In the genomic region with DNA sequence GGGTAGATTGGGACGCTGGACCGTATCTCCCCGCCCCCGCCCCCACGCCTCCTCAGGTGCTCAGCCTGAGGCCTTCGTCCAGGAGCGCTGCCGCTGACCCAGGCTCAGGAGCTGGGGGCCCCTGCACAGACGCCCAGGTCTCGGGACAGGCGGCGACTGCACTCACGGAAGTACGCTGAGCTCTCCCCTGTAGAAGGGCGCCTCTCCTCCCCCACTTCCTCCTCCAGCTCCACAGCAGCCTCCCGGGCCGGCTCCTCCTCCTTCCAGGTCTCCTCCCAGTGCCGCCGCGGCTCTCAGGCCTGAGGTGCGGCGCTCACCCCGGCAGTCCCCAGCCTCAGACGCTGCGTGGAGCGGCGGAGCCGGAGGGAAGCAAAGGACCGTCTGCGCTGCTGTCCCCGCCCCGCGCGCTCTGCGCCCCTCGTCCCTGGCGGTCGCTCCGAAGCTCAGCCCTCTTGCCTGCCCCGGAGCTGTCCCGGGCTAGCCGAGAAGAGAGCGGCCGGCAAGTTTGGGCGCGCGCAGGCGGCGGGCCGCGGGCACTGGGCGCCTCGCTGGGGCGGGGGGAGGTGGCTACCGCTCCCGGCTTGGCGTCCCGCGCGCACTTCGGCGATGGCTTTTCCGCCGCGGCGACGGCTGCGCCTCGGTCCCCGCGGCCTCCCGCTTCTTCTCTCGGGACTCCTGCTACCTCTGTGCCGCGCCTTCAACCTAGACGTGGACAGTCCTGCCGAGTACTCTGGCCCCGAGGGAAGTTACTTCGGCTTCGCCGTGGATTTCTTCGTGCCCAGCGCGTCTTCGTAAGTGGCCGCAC, we compare ENCODE assay signal across 1 cellular context.
TF ChIP-seq lines count a peak whose summit lies in the region.

A gene (plus strand): TSS at position 324 of the 805 bp plus-strand sequence. CDS start 283 bp downstream, at position 607.

TF ChIP-seq in HepG2, 621 proteins besides CTCF, POLR2A, EP300 and RAD21 (continued from another document and continues in another):
- TF ChIP-seq, protein P1, sequence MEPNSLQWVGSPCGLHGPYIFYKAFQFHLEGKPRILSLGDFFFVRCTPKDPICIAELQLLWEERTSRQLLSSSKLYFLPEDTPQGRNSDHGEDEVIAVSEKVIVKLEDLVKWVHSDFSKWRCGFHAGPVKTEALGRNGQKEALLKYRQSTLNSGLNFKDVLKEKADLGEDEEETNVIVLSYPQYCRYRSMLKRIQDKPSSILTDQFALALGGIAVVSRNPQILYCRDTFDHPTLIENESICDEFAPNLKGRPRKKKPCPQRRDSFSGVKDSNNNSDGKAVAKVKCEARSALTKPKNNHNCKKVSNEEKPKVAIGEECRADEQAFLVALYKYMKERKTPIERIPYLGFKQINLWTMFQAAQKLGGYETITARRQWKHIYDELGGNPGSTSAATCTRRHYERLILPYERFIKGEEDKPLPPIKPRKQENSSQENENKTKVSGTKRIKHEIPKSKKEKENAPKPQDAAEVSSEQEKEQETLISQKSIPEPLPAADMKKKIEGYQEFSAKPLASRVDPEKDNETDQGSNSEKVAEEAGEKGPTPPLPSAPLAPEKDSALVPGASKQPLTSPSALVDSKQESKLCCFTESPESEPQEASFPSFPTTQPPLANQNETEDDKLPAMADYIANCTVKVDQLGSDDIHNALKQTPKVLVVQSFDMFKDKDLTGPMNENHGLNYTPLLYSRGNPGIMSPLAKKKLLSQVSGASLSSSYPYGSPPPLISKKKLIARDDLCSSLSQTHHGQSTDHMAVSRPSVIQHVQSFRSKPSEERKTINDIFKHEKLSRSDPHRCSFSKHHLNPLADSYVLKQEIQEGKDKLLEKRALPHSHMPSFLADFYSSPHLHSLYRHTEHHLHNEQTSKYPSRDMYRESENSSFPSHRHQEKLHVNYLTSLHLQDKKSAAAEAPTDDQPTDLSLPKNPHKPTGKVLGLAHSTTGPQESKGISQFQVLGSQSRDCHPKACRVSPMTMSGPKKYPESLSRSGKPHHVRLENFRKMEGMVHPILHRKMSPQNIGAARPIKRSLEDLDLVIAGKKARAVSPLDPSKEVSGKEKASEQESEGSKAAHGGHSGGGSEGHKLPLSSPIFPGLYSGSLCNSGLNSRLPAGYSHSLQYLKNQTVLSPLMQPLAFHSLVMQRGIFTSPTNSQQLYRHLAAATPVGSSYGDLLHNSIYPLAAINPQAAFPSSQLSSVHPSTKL (CRISPR knock-in tag; IDR thresholded peaks at IDR 0.05): peak; percentile 69
- TF ChIP-seq RARA (CRISPR knock-in tag; IDR thresholded peaks at IDR 0.05): peak; percentile 48
- no peak for TF ChIP-seq ZFP62 (CRISPR knock-in tag; IDR thresholded peaks at IDR 0.05)
- TF ChIP-seq FOSL1 (CRISPR knock-in tag; IDR thresholded peaks at IDR 0.05; ENCODE audit: borderline replicate concordance): no peak
- TF ChIP-seq, protein P2, sequence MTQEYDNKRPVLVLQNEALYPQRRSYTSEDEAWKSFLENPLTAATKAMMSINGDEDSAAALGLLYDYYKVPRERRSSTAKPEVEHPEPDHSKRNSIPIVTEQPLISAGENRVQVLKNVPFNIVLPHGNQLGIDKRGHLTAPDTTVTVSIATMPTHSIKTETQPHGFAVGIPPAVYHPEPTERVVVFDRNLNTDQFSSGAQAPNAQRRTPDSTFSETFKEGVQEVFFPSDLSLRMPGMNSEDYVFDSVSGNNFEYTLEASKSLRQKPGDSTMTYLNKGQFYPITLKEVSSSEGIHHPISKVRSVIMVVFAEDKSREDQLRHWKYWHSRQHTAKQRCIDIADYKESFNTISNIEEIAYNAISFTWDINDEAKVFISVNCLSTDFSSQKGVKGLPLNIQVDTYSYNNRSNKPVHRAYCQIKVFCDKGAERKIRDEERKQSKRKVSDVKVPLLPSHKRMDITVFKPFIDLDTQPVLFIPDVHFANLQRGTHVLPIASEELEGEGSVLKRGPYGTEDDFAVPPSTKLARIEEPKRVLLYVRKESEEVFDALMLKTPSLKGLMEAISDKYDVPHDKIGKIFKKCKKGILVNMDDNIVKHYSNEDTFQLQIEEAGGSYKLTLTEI (CRISPR knock-in tag; conservative IDR thresholded peaks at IDR 0.05): no peak
- TF ChIP-seq, protein P3, sequence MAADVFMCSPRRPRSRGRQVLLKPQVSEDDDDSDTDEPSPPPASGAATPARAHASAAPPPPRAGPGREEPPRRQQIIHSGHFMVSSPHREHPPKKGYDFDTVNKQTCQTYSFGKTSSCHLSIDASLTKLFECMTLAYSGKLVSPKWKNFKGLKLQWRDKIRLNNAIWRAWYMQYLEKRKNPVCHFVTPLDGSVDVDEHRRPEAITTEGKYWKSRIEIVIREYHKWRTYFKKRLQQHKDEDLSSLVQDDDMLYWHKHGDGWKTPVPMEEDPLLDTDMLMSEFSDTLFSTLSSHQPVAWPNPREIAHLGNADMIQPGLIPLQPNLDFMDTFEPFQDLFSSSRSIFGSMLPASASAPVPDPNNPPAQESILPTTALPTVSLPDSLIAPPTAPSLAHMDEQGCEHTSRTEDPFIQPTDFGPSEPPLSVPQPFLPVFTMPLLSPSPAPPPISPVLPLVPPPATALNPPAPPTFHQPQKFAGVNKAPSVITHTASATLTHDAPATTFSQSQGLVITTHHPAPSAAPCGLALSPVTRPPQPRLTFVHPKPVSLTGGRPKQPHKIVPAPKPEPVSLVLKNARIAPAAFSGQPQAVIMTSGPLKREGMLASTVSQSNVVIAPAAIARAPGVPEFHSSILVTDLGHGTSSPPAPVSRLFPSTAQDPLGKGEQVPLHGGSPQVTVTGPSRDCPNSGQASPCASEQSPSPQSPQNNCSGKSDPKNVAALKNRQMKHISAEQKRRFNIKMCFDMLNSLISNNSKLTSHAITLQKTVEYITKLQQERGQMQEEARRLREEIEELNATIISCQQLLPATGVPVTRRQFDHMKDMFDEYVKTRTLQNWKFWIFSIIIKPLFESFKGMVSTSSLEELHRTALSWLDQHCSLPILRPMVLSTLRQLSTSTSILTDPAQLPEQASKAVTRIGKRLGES (CRISPR knock-in tag; IDR thresholded peaks at IDR 0.05; ENCODE audit: borderline replicate concordance): 0 out of 2 replicates have a peak, but pooled peaks have one; percentile 16
- TF ChIP-seq MAF1 (CRISPR knock-in tag; IDR thresholded peaks at IDR 0.05; ENCODE audit: borderline replicate concordance): no peak; the same call in none of the 2 replicates
- TF ChIP-seq NFYC (CRISPR knock-in tag; IDR thresholded peaks at IDR 0.05): no peak; the same call in 1 of the 2 replicates
- TF ChIP-seq ATAD3A (CRISPR knock-in tag; IDR thresholded peaks at IDR 0.05): 0 out of 2 replicates have a peak, but pooled peaks have one; percentile 62
- peak; percentile 85 for TF ChIP-seq ZNF160 (CRISPR knock-in tag; IDR thresholded peaks at IDR 0.05)
- TF ChIP-seq TP53 (CRISPR knock-in tag; conservative IDR thresholded peaks at IDR 0.05): no peak
- TF ChIP-seq, protein P4, sequence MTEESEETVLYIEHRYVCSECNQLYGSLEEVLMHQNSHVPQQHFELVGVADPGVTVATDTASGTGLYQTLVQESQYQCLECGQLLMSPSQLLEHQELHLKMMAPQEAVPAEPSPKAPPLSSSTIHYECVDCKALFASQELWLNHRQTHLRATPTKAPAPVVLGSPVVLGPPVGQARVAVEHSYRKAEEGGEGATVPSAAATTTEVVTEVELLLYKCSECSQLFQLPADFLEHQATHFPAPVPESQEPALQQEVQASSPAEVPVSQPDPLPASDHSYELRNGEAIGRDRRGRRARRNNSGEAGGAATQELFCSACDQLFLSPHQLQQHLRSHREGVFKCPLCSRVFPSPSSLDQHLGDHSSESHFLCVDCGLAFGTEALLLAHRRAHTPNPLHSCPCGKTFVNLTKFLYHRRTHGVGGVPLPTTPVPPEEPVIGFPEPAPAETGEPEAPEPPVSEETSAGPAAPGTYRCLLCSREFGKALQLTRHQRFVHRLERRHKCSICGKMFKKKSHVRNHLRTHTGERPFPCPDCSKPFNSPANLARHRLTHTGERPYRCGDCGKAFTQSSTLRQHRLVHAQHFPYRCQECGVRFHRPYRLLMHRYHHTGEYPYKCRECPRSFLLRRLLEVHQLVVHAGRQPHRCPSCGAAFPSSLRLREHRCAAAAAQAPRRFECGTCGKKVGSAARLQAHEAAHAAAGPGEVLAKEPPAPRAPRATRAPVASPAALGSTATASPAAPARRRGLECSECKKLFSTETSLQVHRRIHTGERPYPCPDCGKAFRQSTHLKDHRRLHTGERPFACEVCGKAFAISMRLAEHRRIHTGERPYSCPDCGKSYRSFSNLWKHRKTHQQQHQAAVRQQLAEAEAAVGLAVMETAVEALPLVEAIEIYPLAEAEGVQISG (CRISPR knock-in tag; IDR thresholded peaks at IDR 0.05): peak; percentile 84
- TF ChIP-seq FOXO1 (CRISPR knock-in tag; IDR thresholded peaks at IDR 0.05): peak; percentile 53
- TF ChIP-seq TEAD3 (CRISPR knock-in tag; optimal IDR thresholded peaks at IDR 0.05; ENCODE audit: borderline replicate concordance): peak; percentile 21
- TF ChIP-seq ZFAT (CRISPR knock-in tag; conservative IDR thresholded peaks at IDR 0.05): no peak
- no peak for TF ChIP-seq ARNT (IDR thresholded peaks at IDR 0.05)
- 0 out of 2 replicates have a peak, but pooled peaks have one; percentile 64 for TF ChIP-seq AHR (CRISPR knock-in tag; IDR thresholded peaks at IDR 0.05)
- TF ChIP-seq ZNF34 (CRISPR knock-in tag; IDR thresholded peaks at IDR 0.05; ENCODE audit: borderline replicate concordance): peak; percentile 93; the same call in 1 of the 2 replicates
- TF ChIP-seq ZNF879 (CRISPR knock-in tag; IDR thresholded peaks at IDR 0.05): peak; percentile 57; the same call in 1 of the 2 replicates
- TF ChIP-seq ZNF468 (CRISPR knock-in tag; IDR thresholded peaks at IDR 0.05): no peak
- TF ChIP-seq HDAC6 (IDR thresholded peaks at IDR 0.05; ENCODE audit: low read depth, low read length): 0 out of 2 replicates have a peak, but pooled peaks have one; percentile 34
- TF ChIP-seq ZNF674 (CRISPR knock-in tag; IDR thresholded peaks at IDR 0.05; ENCODE audit: low read depth): no peak
- peak; percentile 70 for TF ChIP-seq ARHGAP35 (CRISPR knock-in tag; IDR thresholded peaks at IDR 0.05; ENCODE audit: borderline replicate concordance)
- TF ChIP-seq ZFP82 (CRISPR knock-in tag; IDR thresholded peaks at IDR 0.05; ENCODE audit: borderline replicate concordance): peak; percentile 91; the same call in 1 of the 2 replicates
- TF ChIP-seq, protein P5, sequence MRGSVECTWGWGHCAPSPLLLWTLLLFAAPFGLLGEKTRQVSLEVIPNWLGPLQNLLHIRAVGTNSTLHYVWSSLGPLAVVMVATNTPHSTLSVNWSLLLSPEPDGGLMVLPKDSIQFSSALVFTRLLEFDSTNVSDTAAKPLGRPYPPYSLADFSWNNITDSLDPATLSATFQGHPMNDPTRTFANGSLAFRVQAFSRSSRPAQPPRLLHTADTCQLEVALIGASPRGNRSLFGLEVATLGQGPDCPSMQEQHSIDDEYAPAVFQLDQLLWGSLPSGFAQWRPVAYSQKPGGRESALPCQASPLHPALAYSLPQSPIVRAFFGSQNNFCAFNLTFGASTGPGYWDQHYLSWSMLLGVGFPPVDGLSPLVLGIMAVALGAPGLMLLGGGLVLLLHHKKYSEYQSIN (CRISPR knock-in tag; IDR thresholded peaks at IDR 0.05; ENCODE audit: borderline replicate concordance): no peak
- TF ChIP-seq CENPT (CRISPR knock-in tag; IDR thresholded peaks at IDR 0.05; ENCODE audit: low read depth): 0 out of 2 replicates have a peak, but pooled peaks have one; percentile 56
- TF ChIP-seq SNAPC2 (CRISPR knock-in tag; IDR thresholded peaks at IDR 0.05): peak; percentile 92
- no peak for TF ChIP-seq NFIC (IDR thresholded peaks at IDR 0.05; ENCODE audit: low read length)
- no peak for TF ChIP-seq ZSCAN29 (CRISPR knock-in tag; conservative IDR thresholded peaks at IDR 0.05)
- TF ChIP-seq, protein P6, sequence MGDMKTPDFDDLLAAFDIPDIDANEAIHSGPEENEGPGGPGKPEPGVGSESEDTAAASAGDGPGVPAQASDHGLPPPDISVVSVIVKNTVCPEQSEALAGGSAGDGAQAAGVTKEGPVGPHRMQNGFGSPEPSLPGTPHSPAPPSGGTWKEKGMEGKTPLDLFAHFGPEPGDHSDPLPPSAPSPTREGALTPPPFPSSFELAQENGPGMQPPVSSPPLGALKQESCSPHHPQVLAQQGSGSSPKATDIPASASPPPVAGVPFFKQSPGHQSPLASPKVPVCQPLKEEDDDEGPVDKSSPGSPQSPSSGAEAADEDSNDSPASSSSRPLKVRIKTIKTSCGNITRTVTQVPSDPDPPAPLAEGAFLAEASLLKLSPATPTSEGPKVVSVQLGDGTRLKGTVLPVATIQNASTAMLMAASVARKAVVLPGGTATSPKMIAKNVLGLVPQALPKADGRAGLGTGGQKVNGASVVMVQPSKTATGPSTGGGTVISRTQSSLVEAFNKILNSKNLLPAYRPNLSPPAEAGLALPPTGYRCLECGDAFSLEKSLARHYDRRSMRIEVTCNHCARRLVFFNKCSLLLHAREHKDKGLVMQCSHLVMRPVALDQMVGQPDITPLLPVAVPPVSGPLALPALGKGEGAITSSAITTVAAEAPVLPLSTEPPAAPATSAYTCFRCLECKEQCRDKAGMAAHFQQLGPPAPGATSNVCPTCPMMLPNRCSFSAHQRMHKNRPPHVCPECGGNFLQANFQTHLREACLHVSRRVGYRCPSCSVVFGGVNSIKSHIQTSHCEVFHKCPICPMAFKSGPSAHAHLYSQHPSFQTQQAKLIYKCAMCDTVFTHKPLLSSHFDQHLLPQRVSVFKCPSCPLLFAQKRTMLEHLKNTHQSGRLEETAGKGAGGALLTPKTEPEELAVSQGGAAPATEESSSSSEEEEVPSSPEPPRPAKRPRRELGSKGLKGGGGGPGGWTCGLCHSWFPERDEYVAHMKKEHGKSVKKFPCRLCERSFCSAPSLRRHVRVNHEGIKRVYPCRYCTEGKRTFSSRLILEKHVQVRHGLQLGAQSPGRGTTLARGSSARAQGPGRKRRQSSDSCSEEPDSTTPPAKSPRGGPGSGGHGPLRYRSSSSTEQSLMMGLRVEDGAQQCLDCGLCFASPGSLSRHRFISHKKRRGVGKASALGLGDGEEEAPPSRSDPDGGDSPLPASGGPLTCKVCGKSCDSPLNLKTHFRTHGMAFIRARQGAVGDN (CRISPR knock-in tag; IDR thresholded peaks at IDR 0.05): peak; percentile 96
- TF ChIP-seq PHF8 (CRISPR knock-in tag; IDR thresholded peaks at IDR 0.05): peak; percentile 96
- peak; percentile 85 for TF ChIP-seq ZNF567 (CRISPR knock-in tag; IDR thresholded peaks at IDR 0.05; ENCODE audit: borderline replicate concordance)
- TF ChIP-seq RELA (CRISPR knock-in tag; IDR thresholded peaks at IDR 0.05): peak; percentile 65
- peak; percentile 84 for TF ChIP-seq ETV5 (CRISPR knock-in tag; IDR thresholded peaks at IDR 0.05; ENCODE audit: borderline replicate concordance)
- TF ChIP-seq ZFP90 (CRISPR knock-in tag; IDR thresholded peaks at IDR 0.05; ENCODE audit: borderline replicate concordance): peak; percentile 87
- TF ChIP-seq YEATS4 (CRISPR knock-in tag; IDR thresholded peaks at IDR 0.05; ENCODE audit: borderline replicate concordance): peak; percentile 82; the same call in 1 of the 2 replicates
- no peak for TF ChIP-seq NFIB (CRISPR knock-in tag; IDR thresholded peaks at IDR 0.05; ENCODE audit: borderline replicate concordance)
- peak; percentile 93 for TF ChIP-seq HIVEP1 (CRISPR knock-in tag; IDR thresholded peaks at IDR 0.05)
- no peak; the same call in 1 of the 2 replicates for TF ChIP-seq ZNF224 (CRISPR knock-in tag; IDR thresholded peaks at IDR 0.05)
- TF ChIP-seq ZBTB42 (CRISPR knock-in tag; IDR thresholded peaks at IDR 0.05): no peak; the same call in 1 of the 2 replicates
- TF ChIP-seq CREB1 (IDR thresholded peaks at IDR 0.05): no peak
- no peak for TF ChIP-seq CREB1 (CRISPR knock-in tag; IDR thresholded peaks at IDR 0.05)
- TF ChIP-seq SMAD1 (CRISPR knock-in tag; IDR thresholded peaks at IDR 0.05; ENCODE audit: borderline replicate concordance, low read depth): peak; percentile 63
- no peak for TF ChIP-seq SP1 (IDR thresholded peaks at IDR 0.05)
- peak; percentile 50 for TF ChIP-seq SP1 (CRISPR knock-in tag; IDR thresholded peaks at IDR 0.05)
- no peak for TF ChIP-seq ZNF335 (CRISPR knock-in tag; IDR thresholded peaks at IDR 0.05)
